Comparison of ENCODE assay signal across 15 cellular contexts in genomic region chr9:99590879-99591278, GRCh38.
DNase-seq lines count a peak whose midpoint lies in the region; ATAC-seq, FAIRE-seq and TF ChIP-seq lines count a peak whose summit lies in the region.
"Had no signal": no experiment of that assay in that cellular context is flagged by ENCODE, and none has a peak within 500 bp of the region (broad histone marks: within the 10 kb centered on the region; RNA-seq: fewer than 3 reads in every experiment).

No MANE protein-coding gene starts in this region.

- no peak for TF ChIP-seq POLR2A in NB4 (IDR thresholded peaks at IDR 0.05; ENCODE audit: extremely low read depth, insufficient read length)

- peaks cover 19% of the 10 kb centered on the region for H3K27me3 Mint-ChIP-seq in activated T-helper 1 cell treated with anti-CD3 and anti-CD28 coated beads, Interleukin-12 subunit alpha, Interleukin-12 subunit beta, Interleukin-2, Interleukin-4 antibody, amounts not matched to agents 30 ng/mL and 10 ng/mL and 1 ng/mL, durations not matched to agents 14 hours and 24 hours and 36 hours (ENCODE audit: insufficient read depth)
- peaks cover 29% of the 10 kb centered on the region for H3K27me3 Mint-ChIP-seq in activated T-helper 17 cell treated with anti-CD3 and anti-CD28 coated beads, Interleukin-2, amount 50 U/mL, for 72 hours

- peak; percentile 66 for FAIRE-seq in GM18507 (lab: Jason Lieb, UNC)

- H3K4me3 ChIP-seq in NB4 (ENCODE audit: low read depth, low read length) (no peak overlapping the region), rectal smooth muscle tissue (ENCODE audit: low read length) (no peak overlapping the region)
- H3K4me3 ChIP-seq: tibial artery had no signal

- no peaks in the 10 kb centered on the region for H3K4me1 ChIP-seq in rectal smooth muscle tissue (ENCODE audit: control insufficient read depth, insufficient read depth, low read length)
- H3K4me1 ChIP-seq: tibial artery had no signal

- intact Hi-C loops in activated T-helper 1 cell treated with anti-CD3 and anti-CD28 coated beads, Interleukin-12 subunit alpha, Interleukin-12 subunit beta, Interleukin-2, Interleukin-4 antibody, amounts not matched to agents 30 ng/mL and 10 ng/mL and 1 ng/mL, durations not matched to agents 14 hours and 24 hours and 36 hours (cut with micrococcal nuclease), result no loop called here

- no peak for ATAC-seq in activated T-helper 17 cell treated with anti-CD3 and anti-CD28 coated beads, Interleukin-2, amount 50 U/mL, for 72 hours (replicated peaks)
- ATAC-seq: PC-3 had no signal

- H3K36me3 Mint-ChIP-seq in activated T-helper 1 cell treated with anti-CD3 and anti-CD28 coated beads, Interleukin-12 subunit alpha, Interleukin-12 subunit beta, Interleukin-2, Interleukin-4 antibody, amounts not matched to agents 30 ng/mL and 10 ng/mL and 1 ng/mL, durations not matched to agents 14 hours and 24 hours and 36 hours (ENCODE audit: low read depth), result peaks cover 2% of the 10 kb centered on the region
- H3K36me3 Mint-ChIP-seq in activated T-helper 17 cell treated with anti-CD3 and anti-CD28 coated beads, Interleukin-2, amount 50 U/mL, for 72 hours (ENCODE audit: low read depth), result no peaks in the 10 kb centered on the region
- H3K36me3 Mint-ChIP-seq: CD4-positive, alpha-beta memory T cell had no signal

- no peak overlapping the region for H3K27ac Mint-ChIP-seq in activated T-helper 1 cell treated with anti-CD3 and anti-CD28 coated beads, Interleukin-12 subunit alpha, Interleukin-12 subunit beta, Interleukin-2, Interleukin-4 antibody, amounts not matched to agents 30 ng/mL and 10 ng/mL and 1 ng/mL, durations not matched to agents 14 hours and 24 hours and 36 hours
- no peak overlapping the region for H3K27ac Mint-ChIP-seq in activated T-helper 17 cell treated with anti-CD3 and anti-CD28 coated beads, Interleukin-2, amount 50 U/mL, for 72 hours
- H3K27ac Mint-ChIP-seq: CD4-positive, alpha-beta memory T cell had no signal

- peaks cover 5% of the 10 kb centered on the region for H3K4me1 Mint-ChIP-seq in activated T-helper 1 cell treated with anti-CD3 and anti-CD28 coated beads, Interleukin-12 subunit alpha, Interleukin-12 subunit beta, Interleukin-2, Interleukin-4 antibody, amounts not matched to agents 30 ng/mL and 10 ng/mL and 1 ng/mL, durations not matched to agents 14 hours and 24 hours and 36 hours (ENCODE audit: low read depth)
- no peaks in the 10 kb centered on the region for H3K4me1 Mint-ChIP-seq in activated T-helper 17 cell treated with anti-CD3 and anti-CD28 coated beads, Interleukin-2, amount 50 U/mL, for 72 hours
- H3K4me1 Mint-ChIP-seq: CD4-positive, alpha-beta memory T cell had no signal

- DNase-seq in GM18507 (ENCODE audit: extremely low spot score, insufficient read length, low read depth) (no peak), NB4 (ENCODE audit: low read depth) (peak; percentile 70), caudate nucleus (lab: John Stamatoyannopoulos, UW) (no peak), GM10266 (ENCODE audit: extremely low spot score) (no peak)
- DNase-seq in activated T-helper 1 cell treated with anti-CD3 and anti-CD28 coated beads, Interleukin-12 subunit alpha, Interleukin-12 subunit beta, Interleukin-2, Interleukin-4 antibody, amounts not matched to agents 30 ng/mL and 10 ng/mL and 1 ng/mL, durations not matched to agents 14 hours and 24 hours and 36 hours (ENCODE audit: low spot score), result no peak
- DNase-seq: activated T-cell treated with anti-CD3 and anti-CD28 coated beads, Interleukin-2, amount 50 U/mL, for 1 hour; CD4-positive, alpha-beta memory T cell; kidney glomerular epithelial cell; NCI-H1092 treated with DMSO at 0.1 percent for 48 hours; NCI-H226; PC-3; T-helper 1 cell; tibial artery had no signal

- H3K27ac ChIP-seq in caudate nucleus (ENCODE audit: low read depth, low read length), result peak overlapping the region; percentile 0
- H3K27ac ChIP-seq in rectal smooth muscle tissue (ENCODE audit: low read depth, low read length), result peak overlapping the region; percentile 24
- H3K27ac ChIP-seq: tibial artery had no signal

- no peaks in the 10 kb centered on the region for H3K27me3 ChIP-seq in rectal smooth muscle tissue (ENCODE audit: control insufficient read depth, insufficient read depth, low read length)
- H3K27me3 ChIP-seq: tibial artery had no signal

- no peak overlapping the region for H3K4me3 Mint-ChIP-seq in activated T-helper 1 cell treated with anti-CD3 and anti-CD28 coated beads, Interleukin-12 subunit alpha, Interleukin-12 subunit beta, Interleukin-2, Interleukin-4 antibody, amounts not matched to agents 30 ng/mL and 10 ng/mL and 1 ng/mL, durations not matched to agents 14 hours and 24 hours and 36 hours
- H3K4me3 Mint-ChIP-seq in activated T-helper 17 cell treated with anti-CD3 and anti-CD28 coated beads, Interleukin-2, amount 50 U/mL, for 72 hours, result no peak overlapping the region
- H3K4me3 Mint-ChIP-seq: CD4-positive, alpha-beta memory T cell had no signal

- no peaks in the 10 kb centered on the region for H3K36me3 ChIP-seq in rectal smooth muscle tissue (ENCODE audit: control insufficient read depth, insufficient read depth, low read length)
- H3K36me3 ChIP-seq: tibial artery had no signal

- TF ChIP-seq CTCF in NB4 (IDR thresholded peaks at IDR 0.05; ENCODE audit: low read depth, low read length), result no peak
- no peak for TF ChIP-seq CTCF in GM10266 (IDR thresholded peaks at IDR 0.05; ENCODE audit: control insufficient read depth, insufficient read depth, low read depth, missing control alignments)

- H3K9me3 Mint-ChIP-seq in activated T-helper 1 cell treated with anti-CD3 and anti-CD28 coated beads, Interleukin-12 subunit alpha, Interleukin-12 subunit beta, Interleukin-2, Interleukin-4 antibody, amounts not matched to agents 30 ng/mL and 10 ng/mL and 1 ng/mL, durations not matched to agents 14 hours and 24 hours and 36 hours, result peaks cover 4% of the 10 kb centered on the region
- no peaks in the 10 kb centered on the region for H3K9me3 Mint-ChIP-seq in activated T-helper 17 cell treated with anti-CD3 and anti-CD28 coated beads, Interleukin-2, amount 50 U/mL, for 72 hours

- no peak overlapping the region for H3K9ac ChIP-seq in rectal smooth muscle tissue (ENCODE audit: low read length)
